Comparison of ENCODE assay signal across 1 cellular context in the genomic region with DNA sequence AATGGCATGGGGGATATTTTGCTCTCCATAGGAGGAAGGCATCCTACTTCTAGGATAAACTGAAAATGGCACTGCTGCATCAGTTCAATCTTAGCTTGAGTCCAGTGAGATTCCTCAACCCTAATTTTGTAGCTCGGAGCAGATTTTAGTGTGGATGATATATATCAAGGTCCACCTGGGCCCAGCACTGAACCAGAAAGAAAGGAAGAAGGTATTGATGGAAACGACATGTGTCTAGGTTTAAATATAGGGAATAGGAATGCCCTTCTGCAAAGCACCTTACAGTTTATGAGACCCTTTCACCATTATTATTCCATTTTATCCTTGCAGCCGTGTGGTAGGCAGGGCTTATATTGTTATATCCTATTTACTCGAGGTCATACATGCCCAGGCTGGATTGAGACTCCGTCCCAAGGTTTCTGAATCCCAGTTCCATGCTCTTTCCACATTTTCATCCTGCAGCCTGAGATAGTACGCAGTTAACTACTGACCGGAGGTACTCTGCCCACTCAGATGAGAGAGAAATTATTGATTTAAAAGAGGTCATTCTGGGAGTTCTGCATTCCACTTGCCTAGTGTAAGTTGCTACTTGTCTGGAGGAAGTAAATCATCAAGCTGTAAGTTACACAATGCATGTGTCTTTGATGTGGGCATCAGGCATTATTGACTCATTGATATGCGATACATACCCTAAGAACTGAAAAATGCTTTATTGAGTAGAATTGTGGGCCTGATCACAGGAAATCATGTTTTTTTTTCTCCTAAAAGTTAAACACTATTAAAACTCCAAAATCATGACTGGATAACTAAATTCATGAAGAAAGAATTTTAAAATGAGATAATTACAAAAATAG.
TF ChIP-seq lines count a peak whose summit lies in the region.

No MANE protein-coding gene starts in this region.

TF ChIP-seq in HepG2, 621 proteins besides CTCF, POLR2A, EP300 and RAD21 (continued from another document and continues in another):
- TF ChIP-seq ZNF292 (CRISPR knock-in tag; IDR thresholded peaks at IDR 0.05; ENCODE audit: borderline replicate concordance, low read depth) (peak; percentile 90; the same call in 1 of the 2 replicates), JARID2 (CRISPR knock-in tag; IDR thresholded peaks at IDR 0.05; ENCODE audit: insufficient replicate concordance) (no peak), ZNF543 (CRISPR knock-in tag; IDR thresholded peaks at IDR 0.05) (peak; percentile 93), ZSCAN31 (CRISPR knock-in tag; IDR thresholded peaks at IDR 0.05; ENCODE audit: low read depth) (peak; percentile 77; the same call in 1 of the 2 replicates), NFIC (IDR thresholded peaks at IDR 0.05; ENCODE audit: low read length) (peak; percentile 99), ZNF207 (IDR thresholded peaks at IDR 0.05; ENCODE audit: borderline replicate concordance) (no peak), ZNF746 (CRISPR knock-in tag; IDR thresholded peaks at IDR 0.05) (peak; percentile 73; the same call in 1 of the 2 replicates), U2AF1 (optimal IDR thresholded peaks at IDR 0.05; ENCODE audit: low read depth, low read length) (no peak), BHLHE40 (IDR thresholded peaks at IDR 0.05; ENCODE audit: low read length) (peak; percentile 47; the same call in 1 of the 2 replicates), NKX3-1 (CRISPR knock-in tag; IDR thresholded peaks at IDR 0.05) (peak; percentile 84; the same call in 1 of the 2 replicates), MTA3 (CRISPR knock-in tag; IDR thresholded peaks at IDR 0.05) (no peak), TP53 (CRISPR knock-in tag; conservative IDR thresholded peaks at IDR 0.05) (peak; percentile 68; the same call in 1 of the 2 replicates), ZNF652 (CRISPR knock-in tag; IDR thresholded peaks at IDR 0.05; ENCODE audit: borderline replicate concordance, low read depth) (peak; percentile 80), ZNF790 (CRISPR knock-in tag; IDR thresholded peaks at IDR 0.05; ENCODE audit: borderline replicate concordance) (no peak), SP1 (IDR thresholded peaks at IDR 0.05) (no peak), SP1 (CRISPR knock-in tag; IDR thresholded peaks at IDR 0.05) (no peak), BRD4 (CRISPR knock-in tag; IDR thresholded peaks at IDR 0.05) (peak; percentile 54; the same call in 1 of the 2 replicates), ZNF567 (CRISPR knock-in tag; IDR thresholded peaks at IDR 0.05; ENCODE audit: borderline replicate concordance) (no peak; the same call in 1 of the 2 replicates), SIX1 (CRISPR knock-in tag; IDR thresholded peaks at IDR 0.05; ENCODE audit: borderline replicate concordance) (peak; percentile 99), TEAD3 (CRISPR knock-in tag; optimal IDR thresholded peaks at IDR 0.05; ENCODE audit: borderline replicate concordance) (peak; percentile 100), CHD2 (IDR thresholded peaks at IDR 0.05; ENCODE audit: low read depth, low read length) (no peak), PRMT3 (CRISPR knock-in tag; IDR thresholded peaks at IDR 0.05; ENCODE audit: borderline replicate concordance, low read depth) (no peak), KDM5A (IDR thresholded peaks at IDR 0.05; ENCODE audit: borderline replicate concordance, low read length) (peak; percentile 32; the same call in 1 of the 2 replicates), MIER2 (CRISPR knock-in tag; IDR thresholded peaks at IDR 0.05) (peak; percentile 86), ZNF335 (CRISPR knock-in tag; IDR thresholded peaks at IDR 0.05) (peak; percentile 79), ZNF556 (CRISPR knock-in tag; IDR thresholded peaks at IDR 0.05; ENCODE audit: borderline replicate concordance) (peak; percentile 93; the same call in 1 of the 2 replicates), ZNF850 (CRISPR knock-in tag; conservative IDR thresholded peaks at IDR 0.05) (no peak), ZFP90 (CRISPR knock-in tag; IDR thresholded peaks at IDR 0.05; ENCODE audit: borderline replicate concordance) (0 out of 2 replicates have a peak, but pooled peaks have one; percentile 59), SMAD1 (CRISPR knock-in tag; IDR thresholded peaks at IDR 0.05; ENCODE audit: borderline replicate concordance, low read depth) (no peak), CEBPG (CRISPR knock-in tag; IDR thresholded peaks at IDR 0.05) (peak; percentile 99), ZNF615 (CRISPR knock-in tag; IDR thresholded peaks at IDR 0.05; ENCODE audit: borderline replicate concordance) (no peak)
- TF ChIP-seq, protein P1, sequence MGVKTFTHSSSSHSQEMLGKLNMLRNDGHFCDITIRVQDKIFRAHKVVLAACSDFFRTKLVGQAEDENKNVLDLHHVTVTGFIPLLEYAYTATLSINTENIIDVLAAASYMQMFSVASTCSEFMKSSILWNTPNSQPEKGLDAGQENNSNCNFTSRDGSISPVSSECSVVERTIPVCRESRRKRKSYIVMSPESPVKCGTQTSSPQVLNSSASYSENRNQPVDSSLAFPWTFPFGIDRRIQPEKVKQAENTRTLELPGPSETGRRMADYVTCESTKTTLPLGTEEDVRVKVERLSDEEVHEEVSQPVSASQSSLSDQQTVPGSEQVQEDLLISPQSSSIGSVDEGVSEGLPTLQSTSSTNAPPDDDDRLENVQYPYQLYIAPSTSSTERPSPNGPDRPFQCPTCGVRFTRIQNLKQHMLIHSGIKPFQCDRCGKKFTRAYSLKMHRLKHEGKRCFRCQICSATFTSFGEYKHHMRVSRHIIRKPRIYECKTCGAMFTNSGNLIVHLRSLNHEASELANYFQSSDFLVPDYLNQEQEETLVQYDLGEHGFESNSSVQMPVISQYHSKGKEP (CRISPR knock-in tag; IDR thresholded peaks at IDR 0.05) = no peak
- TF ChIP-seq, protein P2, sequence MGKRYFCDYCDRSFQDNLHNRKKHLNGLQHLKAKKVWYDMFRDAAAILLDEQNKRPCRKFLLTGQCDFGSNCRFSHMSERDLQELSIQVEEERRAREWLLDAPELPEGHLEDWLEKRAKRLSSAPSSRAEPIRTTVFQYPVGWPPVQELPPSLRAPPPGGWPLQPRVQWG (CRISPR knock-in tag; IDR thresholded peaks at IDR 0.05; ENCODE audit: borderline replicate concordance, low read depth) = no peak
- TF ChIP-seq, protein P3, sequence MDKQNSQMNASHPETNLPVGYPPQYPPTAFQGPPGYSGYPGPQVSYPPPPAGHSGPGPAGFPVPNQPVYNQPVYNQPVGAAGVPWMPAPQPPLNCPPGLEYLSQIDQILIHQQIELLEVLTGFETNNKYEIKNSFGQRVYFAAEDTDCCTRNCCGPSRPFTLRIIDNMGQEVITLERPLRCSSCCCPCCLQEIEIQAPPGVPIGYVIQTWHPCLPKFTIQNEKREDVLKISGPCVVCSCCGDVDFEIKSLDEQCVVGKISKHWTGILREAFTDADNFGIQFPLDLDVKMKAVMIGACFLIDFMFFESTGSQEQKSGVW (CRISPR knock-in tag; IDR thresholded peaks at IDR 0.05; ENCODE audit: borderline replicate concordance) = no peak
- TF ChIP-seq, protein P4, sequence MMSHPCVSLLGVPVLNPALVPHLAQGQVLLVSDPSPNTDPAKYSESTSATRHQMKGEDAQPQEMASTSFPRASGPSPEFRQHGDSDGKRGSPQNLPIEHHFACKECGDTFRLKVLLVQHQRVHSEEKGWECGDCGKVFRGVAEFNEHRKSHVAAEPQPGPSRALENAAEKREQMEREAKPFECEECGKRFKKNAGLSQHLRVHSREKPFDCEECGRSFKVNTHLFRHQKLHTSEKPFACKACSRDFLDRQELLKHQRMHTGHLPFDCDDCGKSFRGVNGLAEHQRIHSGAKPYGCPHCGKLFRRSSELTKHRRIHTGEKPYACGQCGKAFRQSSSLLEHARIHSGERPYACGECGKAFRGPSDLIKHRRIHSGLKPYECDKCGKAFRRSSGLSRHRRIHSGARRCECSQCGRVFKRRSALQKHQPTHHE (CRISPR knock-in tag; IDR thresholded peaks at IDR 0.05; ENCODE audit: borderline replicate concordance) = peak; percentile 60; the same call in 1 of the 2 replicates
- TF ChIP-seq, protein P5, sequence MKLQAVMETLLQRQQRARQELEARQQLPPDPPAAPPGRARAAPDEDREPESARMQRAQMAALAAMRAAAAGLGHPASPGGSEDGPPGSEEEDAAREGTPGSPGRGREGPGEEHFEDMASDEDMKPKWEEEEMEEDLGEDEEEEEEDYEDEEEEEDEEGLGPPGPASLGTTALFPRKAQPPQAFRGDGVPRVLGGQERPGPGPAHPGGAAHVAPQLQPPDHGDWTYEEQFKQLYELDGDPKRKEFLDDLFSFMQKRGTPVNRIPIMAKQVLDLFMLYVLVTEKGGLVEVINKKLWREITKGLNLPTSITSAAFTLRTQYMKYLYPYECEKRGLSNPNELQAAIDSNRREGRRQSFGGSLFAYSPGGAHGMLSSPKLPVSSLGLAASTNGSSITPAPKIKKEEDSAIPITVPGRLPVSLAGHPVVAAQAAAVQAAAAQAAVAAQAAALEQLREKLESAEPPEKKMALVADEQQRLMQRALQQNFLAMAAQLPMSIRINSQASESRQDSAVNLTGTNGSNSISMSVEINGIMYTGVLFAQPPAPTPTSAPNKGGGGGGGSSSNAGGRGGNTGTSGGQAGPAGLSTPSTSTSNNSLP (IDR thresholded peaks at IDR 0.05; ENCODE audit: low read depth, low read length) = peak; percentile 100
- TF ChIP-seq, protein P6, sequence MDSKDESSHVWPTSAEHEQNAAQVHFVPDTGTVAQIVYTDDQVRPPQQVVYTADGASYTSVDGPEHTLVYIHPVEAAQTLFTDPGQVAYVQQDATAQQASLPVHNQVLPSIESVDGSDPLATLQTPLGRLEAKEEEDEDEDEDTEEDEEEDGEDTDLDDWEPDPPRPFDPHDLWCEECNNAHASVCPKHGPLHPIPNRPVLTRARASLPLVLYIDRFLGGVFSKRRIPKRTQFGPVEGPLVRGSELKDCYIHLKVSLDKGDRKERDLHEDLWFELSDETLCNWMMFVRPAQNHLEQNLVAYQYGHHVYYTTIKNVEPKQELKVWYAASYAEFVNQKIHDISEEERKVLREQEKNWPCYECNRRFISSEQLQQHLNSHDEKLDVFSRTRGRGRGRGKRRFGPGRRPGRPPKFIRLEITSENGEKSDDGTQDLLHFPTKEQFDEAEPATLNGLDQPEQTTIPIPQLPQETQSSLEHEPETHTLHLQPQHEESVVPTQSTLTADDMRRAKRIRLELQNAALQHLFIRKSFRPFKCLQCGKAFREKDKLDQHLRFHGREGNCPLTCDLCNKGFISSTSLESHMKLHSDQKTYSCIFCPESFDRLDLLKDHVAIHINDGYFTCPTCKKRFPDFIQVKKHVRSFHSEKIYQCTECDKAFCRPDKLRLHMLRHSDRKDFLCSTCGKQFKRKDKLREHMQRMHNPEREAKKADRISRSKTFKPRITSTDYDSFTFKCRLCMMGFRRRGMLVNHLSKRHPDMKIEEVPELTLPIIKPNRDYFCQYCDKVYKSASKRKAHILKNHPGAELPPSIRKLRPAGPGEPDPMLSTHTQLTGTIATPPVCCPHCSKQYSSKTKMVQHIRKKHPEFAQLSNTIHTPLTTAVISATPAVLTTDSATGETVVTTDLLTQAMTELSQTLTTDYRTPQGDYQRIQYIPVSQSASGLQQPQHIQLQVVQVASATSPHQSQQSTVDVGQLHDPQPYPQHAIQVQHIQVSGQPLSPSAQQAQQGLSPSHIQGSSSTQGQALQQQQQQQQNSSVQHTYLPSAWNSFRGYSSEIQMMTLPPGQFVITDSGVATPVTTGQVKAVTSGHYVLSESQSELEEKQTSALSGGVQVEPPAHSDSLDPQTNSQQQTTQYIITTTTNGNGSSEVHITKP (CRISPR knock-in tag; IDR thresholded peaks at IDR 0.05; ENCODE audit: low read depth) = peak; percentile 88; the same call in 1 of the 2 replicates
- TF ChIP-seq, protein P7, sequence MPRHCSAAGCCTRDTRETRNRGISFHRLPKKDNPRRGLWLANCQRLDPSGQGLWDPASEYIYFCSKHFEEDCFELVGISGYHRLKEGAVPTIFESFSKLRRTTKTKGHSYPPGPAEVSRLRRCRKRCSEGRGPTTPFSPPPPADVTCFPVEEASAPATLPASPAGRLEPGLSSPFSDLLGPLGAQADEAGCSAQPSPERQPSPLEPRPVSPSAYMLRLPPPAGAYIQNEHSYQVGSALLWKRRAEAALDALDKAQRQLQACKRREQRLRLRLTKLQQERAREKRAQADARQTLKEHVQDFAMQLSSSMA (CRISPR knock-in tag; IDR thresholded peaks at IDR 0.05) = no peak
- TF ChIP-seq, protein P8, sequence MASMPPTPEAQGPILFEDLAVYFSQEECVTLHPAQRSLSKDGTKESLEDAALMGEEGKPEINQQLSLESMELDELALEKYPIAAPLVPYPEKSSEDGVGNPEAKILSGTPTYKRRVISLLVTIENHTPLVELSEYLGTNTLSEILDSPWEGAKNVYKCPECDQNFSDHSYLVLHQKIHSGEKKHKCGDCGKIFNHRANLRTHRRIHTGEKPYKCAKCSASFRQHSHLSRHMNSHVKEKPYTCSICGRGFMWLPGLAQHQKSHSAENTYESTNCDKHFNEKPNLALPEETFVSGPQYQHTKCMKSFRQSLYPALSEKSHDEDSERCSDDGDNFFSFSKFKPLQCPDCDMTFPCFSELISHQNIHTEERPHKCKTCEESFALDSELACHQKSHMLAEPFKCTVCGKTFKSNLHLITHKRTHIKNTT (CRISPR knock-in tag; IDR thresholded peaks at IDR 0.05) = no peak
- TF ChIP-seq, protein P9, sequence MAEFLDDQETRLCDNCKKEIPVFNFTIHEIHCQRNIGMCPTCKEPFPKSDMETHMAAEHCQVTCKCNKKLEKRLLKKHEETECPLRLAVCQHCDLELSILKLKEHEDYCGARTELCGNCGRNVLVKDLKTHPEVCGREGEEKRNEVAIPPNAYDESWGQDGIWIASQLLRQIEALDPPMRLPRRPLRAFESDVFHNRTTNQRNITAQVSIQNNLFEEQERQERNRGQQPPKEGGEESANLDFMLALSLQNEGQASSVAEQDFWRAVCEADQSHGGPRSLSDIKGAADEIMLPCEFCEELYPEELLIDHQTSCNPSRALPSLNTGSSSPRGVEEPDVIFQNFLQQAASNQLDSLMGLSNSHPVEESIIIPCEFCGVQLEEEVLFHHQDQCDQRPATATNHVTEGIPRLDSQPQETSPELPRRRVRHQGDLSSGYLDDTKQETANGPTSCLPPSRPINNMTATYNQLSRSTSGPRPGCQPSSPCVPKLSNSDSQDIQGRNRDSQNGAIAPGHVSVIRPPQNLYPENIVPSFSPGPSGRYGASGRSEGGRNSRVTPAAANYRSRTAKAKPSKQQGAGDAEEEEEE (CRISPR knock-in tag; IDR thresholded peaks at IDR 0.05; ENCODE audit: borderline replicate concordance) = no peak
- TF ChIP-seq, protein P10, sequence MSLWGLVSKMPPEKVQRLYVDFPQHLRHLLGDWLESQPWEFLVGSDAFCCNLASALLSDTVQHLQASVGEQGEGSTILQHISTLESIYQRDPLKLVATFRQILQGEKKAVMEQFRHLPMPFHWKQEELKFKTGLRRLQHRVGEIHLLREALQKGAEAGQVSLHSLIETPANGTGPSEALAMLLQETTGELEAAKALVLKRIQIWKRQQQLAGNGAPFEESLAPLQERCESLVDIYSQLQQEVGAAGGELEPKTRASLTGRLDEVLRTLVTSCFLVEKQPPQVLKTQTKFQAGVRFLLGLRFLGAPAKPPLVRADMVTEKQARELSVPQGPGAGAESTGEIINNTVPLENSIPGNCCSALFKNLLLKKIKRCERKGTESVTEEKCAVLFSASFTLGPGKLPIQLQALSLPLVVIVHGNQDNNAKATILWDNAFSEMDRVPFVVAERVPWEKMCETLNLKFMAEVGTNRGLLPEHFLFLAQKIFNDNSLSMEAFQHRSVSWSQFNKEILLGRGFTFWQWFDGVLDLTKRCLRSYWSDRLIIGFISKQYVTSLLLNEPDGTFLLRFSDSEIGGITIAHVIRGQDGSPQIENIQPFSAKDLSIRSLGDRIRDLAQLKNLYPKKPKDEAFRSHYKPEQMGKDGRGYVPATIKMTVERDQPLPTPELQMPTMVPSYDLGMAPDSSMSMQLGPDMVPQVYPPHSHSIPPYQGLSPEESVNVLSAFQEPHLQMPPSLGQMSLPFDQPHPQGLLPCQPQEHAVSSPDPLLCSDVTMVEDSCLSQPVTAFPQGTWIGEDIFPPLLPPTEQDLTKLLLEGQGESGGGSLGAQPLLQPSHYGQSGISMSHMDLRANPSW (CRISPR knock-in tag; IDR thresholded peaks at IDR 0.05; ENCODE audit: borderline replicate concordance) = peak; percentile 97; the same call in 1 of the 2 replicates
